Comparison of ENCODE assay signal across 10 cellular contexts in genomic region chr6:79597155-79597554, GRCh38.
"Had no signal": no experiment of that assay in that cellular context is flagged by ENCODE, and none has a peak within 500 bp of the region (broad histone marks: within the 10 kb centered on the region; RNA-seq: fewer than 3 reads in every experiment).

No MANE protein-coding gene starts in this region.

- H3K36me3 ChIP-seq: HAP-1 had no signal

- H3K4me1 ChIP-seq: HAP-1 had no signal

- DNase-seq: GM23248, GOT3, H7, HFFc6, IMR-90, Karpas-422, KBM-7 had no signal

- H3K4me3 ChIP-seq: GM23248, HAP-1 had no signal

- H3K27ac Mint-ChIP-seq: HFFc6 had no signal

- H3K4me3 Mint-ChIP-seq: HFFc6 had no signal

- H3K27ac ChIP-seq: GM23248, HL-60, KMS-11 had no signal

- H3K4me2 ChIP-seq: KMS-11 had no signal

- H3K9ac ChIP-seq: GM23248, KMS-11 had no signal

- H2AFZ ChIP-seq: GM23248 had no signal

- H3K9me3 ChIP-seq: HAP-1 had no signal

- H3K9me3 Mint-ChIP-seq: HFFc6 had no signal
